Comparison of ENCODE assay signal across 1 cellular context in the genomic region with DNA sequence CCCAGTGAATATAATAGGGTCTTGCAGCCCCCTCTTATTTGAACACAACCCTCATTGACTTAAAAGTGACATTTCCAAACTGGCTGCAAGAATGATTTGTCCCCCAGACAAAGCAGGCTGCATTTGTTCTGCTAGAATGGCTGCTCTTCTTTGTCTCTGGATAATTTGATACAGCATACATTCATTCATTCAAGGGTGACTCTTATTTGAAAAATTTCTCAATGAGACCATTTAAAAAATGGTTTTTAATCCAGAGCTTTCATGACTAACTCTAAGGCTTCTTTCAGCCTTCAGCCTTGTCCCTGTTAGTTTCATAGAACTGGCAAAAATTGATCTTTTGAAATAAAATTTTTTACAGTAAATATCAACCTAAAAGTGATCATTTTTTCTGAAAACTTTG.
TF ChIP-seq lines count a peak whose summit lies in the region.

No MANE protein-coding gene starts in this region.

TF ChIP-seq in WTC11, 78 proteins besides CTCF, POLR2A, EP300 and RAD21 (continued from another document):
- TF ChIP-seq, protein P1, sequence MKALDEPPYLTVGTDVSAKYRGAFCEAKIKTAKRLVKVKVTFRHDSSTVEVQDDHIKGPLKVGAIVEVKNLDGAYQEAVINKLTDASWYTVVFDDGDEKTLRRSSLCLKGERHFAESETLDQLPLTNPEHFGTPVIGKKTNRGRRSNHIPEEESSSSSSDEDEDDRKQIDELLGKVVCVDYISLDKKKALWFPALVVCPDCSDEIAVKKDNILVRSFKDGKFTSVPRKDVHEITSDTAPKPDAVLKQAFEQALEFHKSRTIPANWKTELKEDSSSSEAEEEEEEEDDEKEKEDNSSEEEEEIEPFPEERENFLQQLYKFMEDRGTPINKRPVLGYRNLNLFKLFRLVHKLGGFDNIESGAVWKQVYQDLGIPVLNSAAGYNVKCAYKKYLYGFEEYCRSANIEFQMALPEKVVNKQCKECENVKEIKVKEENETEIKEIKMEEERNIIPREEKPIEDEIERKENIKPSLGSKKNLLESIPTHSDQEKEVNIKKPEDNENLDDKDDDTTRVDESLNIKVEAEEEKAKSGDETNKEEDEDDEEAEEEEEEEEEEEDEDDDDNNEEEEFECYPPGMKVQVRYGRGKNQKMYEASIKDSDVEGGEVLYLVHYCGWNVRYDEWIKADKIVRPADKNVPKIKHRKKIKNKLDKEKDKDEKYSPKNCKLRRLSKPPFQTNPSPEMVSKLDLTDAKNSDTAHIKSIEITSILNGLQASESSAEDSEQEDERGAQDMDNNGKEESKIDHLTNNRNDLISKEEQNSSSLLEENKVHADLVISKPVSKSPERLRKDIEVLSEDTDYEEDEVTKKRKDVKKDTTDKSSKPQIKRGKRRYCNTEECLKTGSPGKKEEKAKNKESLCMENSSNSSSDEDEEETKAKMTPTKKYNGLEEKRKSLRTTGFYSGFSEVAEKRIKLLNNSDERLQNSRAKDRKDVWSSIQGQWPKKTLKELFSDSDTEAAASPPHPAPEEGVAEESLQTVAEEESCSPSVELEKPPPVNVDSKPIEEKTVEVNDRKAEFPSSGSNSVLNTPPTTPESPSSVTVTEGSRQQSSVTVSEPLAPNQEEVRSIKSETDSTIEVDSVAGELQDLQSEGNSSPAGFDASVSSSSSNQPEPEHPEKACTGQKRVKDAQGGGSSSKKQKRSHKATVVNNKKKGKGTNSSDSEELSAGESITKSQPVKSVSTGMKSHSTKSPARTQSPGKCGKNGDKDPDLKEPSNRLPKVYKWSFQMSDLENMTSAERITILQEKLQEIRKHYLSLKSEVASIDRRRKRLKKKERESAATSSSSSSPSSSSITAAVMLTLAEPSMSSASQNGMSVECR (CRISPR knock-in tag; IDR thresholded peaks at IDR 0.05; ENCODE audit: borderline replicate concordance) = no peak
- TF ChIP-seq ELF4 (CRISPR knock-in tag; IDR thresholded peaks at IDR 0.05; ENCODE audit: low read depth) (no peak), ZBTB21 (CRISPR knock-in tag; IDR thresholded peaks at IDR 0.05; ENCODE audit: borderline replicate concordance) (no peak), RORB (CRISPR knock-in tag; IDR thresholded peaks at IDR 0.05) (no peak), SMAD4 (CRISPR knock-in tag; IDR thresholded peaks at IDR 0.05) (no peak)
- TF ChIP-seq, protein P2, sequence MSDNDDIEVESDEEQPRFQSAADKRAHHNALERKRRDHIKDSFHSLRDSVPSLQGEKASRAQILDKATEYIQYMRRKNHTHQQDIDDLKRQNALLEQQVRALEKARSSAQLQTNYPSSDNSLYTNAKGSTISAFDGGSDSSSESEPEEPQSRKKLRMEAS (CRISPR knock-in tag; IDR thresholded peaks at IDR 0.05) = no peak
